ENCODE assay signal across 25 cellular contexts in the genomic region with DNA sequence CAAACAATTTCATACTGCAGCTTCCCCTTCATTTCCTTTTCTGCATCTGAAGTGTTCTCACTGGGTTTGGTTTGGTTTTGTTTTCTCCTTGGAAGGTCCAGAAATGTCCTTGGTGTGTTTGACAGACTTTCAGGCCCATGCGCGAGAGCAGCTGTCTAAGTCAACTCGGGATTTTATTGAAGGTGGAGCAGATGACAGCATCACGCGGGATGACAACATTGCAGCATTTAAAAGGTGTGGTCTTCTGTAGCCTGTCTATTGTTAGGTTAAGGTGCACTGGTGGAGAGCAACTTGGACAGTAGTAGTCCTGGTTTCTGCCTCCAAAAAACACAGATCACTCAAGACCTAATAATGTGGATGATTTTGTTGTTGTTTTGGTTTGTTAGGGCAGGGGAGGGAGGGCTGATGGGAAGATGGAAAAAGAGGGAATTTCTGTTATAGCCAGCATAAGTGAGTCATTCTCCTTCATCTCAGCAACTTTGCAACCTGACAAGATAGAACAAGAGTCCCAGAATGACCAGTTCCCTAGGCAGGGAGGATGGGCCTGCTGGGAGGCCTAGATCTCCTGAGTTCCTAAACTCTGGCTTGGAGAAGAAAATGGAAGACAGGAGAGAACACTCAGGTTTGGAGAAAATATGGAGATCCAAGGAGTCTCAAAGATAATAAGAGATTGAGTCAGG. TPM values are rescaled to one million over a fixed set of nuclear protein-coding genes. Genes with fewer than 3 reads are reported as not detected.
A peak's percentile ranks its signal among the peaks of the same experiment; 100 is the strongest.
DNase-seq lines count a peak whose midpoint lies in the region; ATAC-seq and TF ChIP-seq lines count a peak whose summit lies in the region.
"Had no signal": no experiment of that assay in that cellular context is flagged by ENCODE, and none has a peak within 500 bp of the region (broad histone marks: within the 10 kb centered on the region; RNA-seq: fewer than 3 reads in every experiment).

No MANE protein-coding gene starts in this region.

- H2AFZ ChIP-seq in mammary epithelial cell (ENCODE audit: low read depth, low read length) (no peak overlapping the region), hepatocyte (no peak overlapping the region)
- H2AFZ ChIP-seq: GM23248 had no signal

- no peak overlapping the region for H3K4me3 ChIP-seq in mammary epithelial cell (replicated peaks in 1 of 3; ENCODE audit: insufficient read depth in 1 of 3, low read depth in 2 of 3, low read length in 3 of 3)
- no peak overlapping the region for H3K4me3 ChIP-seq in breast epithelium
- no peak overlapping the region for H3K4me3 ChIP-seq in epithelial cell of esophagus (ENCODE audit: low read length)
- no peak overlapping the region for H3K4me3 ChIP-seq in mucosa of descending colon
- no peak overlapping the region for H3K4me3 ChIP-seq in hepatocyte
- H3K4me3 ChIP-seq: BLaER1 treated with 17β-estradiol and CSF1 and Interleukin-3, amounts not matched to agents 10 nM and 100 nM; GM12878; GM23248 had no signal

- no peak overlapping the region for H3K9ac ChIP-seq in mammary epithelial cell (ENCODE audit: insufficient read depth, low read length)
- H3K9ac ChIP-seq: BLaER1 treated with 17β-estradiol and CSF1 and Interleukin-3, amounts not matched to agents 10 nM and 100 nM; GM23248 had no signal

- H3K27ac ChIP-seq in mammary epithelial cell (ENCODE audit: insufficient read depth, low read depth, low read length) (no peak overlapping the region), breast epithelium (no peak overlapping the region), hepatocyte (no peak overlapping the region)
- H3K27ac ChIP-seq: 22Rv1; BLaER1 treated with 17β-estradiol and CSF1 and Interleukin-3, amounts not matched to agents 10 nM and 100 nM; GM23248 had no signal

- CTCF ChIA-PET in mammary epithelial cell (lab: Charles Lee; ENCODE audit: low non-redundant PET) = no interaction called here

- 88% methylated on average over 5 of the region's 5 CpGs for WGBS in mammary epithelial cell (ENCODE audit: low coverage, missing lambda C conversion rate)
- 97% methylated on average over 5 of the region's 5 CpGs for WGBS in hepatocyte (ENCODE audit: low lambda C conversion rate, missing lambda C conversion rate)

- H3K79me2 ChIP-seq in mammary epithelial cell (ENCODE audit: insufficient read depth, low read length) (no peaks in the 10 kb centered on the region), hepatocyte (no peaks in the 10 kb centered on the region)

- H4K20me1 ChIP-seq in mammary epithelial cell (ENCODE audit: insufficient read depth, low read length) (no peaks in the 10 kb centered on the region), hepatocyte (ENCODE audit: insufficient read depth, poor library complexity, severe bottlenecking) (no peaks in the 10 kb centered on the region)
- H4K20me1 ChIP-seq: BLaER1 treated with 17β-estradiol and CSF1 and Interleukin-3, amounts not matched to agents 10 nM and 100 nM had no signal

- no TSS peak for BruUV-seq in mammary epithelial cell (replicated peaks; lab: Mats Ljungman, UMichigan)

- in situ Hi-C loops in mammary epithelial cell (cut with MboI; ENCODE audit: low sequenced_read_pairs in 2 of 2) = no loop called here

- H3K9me3 ChIP-seq in mammary epithelial cell (replicated peaks; ENCODE audit: insufficient read depth, low read length) = no peaks in the 10 kb centered on the region
- H3K9me3 ChIP-seq in breast epithelium = no peaks in the 10 kb centered on the region
- no peaks in the 10 kb centered on the region for H3K9me3 ChIP-seq in mucosa of descending colon
- H3K9me3 ChIP-seq in hepatocyte (ENCODE audit: low read depth) = no peaks in the 10 kb centered on the region
- H3K9me3 ChIP-seq: BE2C; BLaER1 treated with 17β-estradiol and CSF1 and Interleukin-3, amounts not matched to agents 10 nM and 100 nM had no signal

- intact Hi-C loops in mammary epithelial cell (cut with micrococcal nuclease) (no loop called here), breast epithelium (cut with DNase I; ENCODE audit: low total_unique reads) (no loop called here), left colon (cut with DNase I, micrococcal nuclease) (no loop called here), mucosa of descending colon (cut with DNase I, micrococcal nuclease) (no loop called here)

- dilution Hi-C loops in mammary epithelial cell (cut with HindIII; ENCODE audit: low sequenced_read_pairs) = no loop called here

- no peaks in the 10 kb centered on the region for H3K9me2 ChIP-seq in hepatocyte (replicated peaks; ENCODE audit: insufficient read depth)

- H3K36me3 ChIP-seq in mammary epithelial cell (ENCODE audit: insufficient read depth, low read length) = no peaks in the 10 kb centered on the region
- no peaks in the 10 kb centered on the region for H3K36me3 ChIP-seq in breast epithelium
- no peaks in the 10 kb centered on the region for H3K36me3 ChIP-seq in mucosa of descending colon (ENCODE audit: low read depth)
- no peaks in the 10 kb centered on the region for H3K36me3 ChIP-seq in hepatocyte (replicated peaks; ENCODE audit: insufficient read depth, low read depth)
- H3K36me3 ChIP-seq: BE2C; BLaER1 treated with 17β-estradiol and CSF1 and Interleukin-3, amounts not matched to agents 10 nM and 100 nM had no signal

- H3K4me2 ChIP-seq in mammary epithelial cell (ENCODE audit: insufficient read depth, low read depth, low read length) = no peak overlapping the region
- H3K4me2 ChIP-seq in hepatocyte = no peak overlapping the region
- H3K4me2 ChIP-seq: BLaER1 treated with 17β-estradiol and CSF1 and Interleukin-3, amounts not matched to agents 10 nM and 100 nM had no signal

- peak; percentile 37 for DNase-seq in mammary epithelial cell
- no peak for DNase-seq in breast epithelium (ENCODE audit: low spot score in 2 of 2)
- peak; percentile 55 for DNase-seq in epithelial cell of esophagus (ENCODE audit: low read depth)
- DNase-seq in left colon = no peak
- DNase-seq in mucosa of descending colon = no peak
- no peak for DNase-seq in NCI-H2171 (lab: John Stamatoyannopoulos, UW)
- DNase-seq in RKO (ENCODE audit: low spot score) = no peak
- DNase-seq in hepatocyte (ENCODE audit: low spot score) = no peak
- DNase-seq: AML-193; BE2C; CD4-positive, alpha-beta T cell; CD8-positive, alpha-beta memory T cell; DMS 273 treated with DMSO at 0.1 percent for 48 hours; DMS79; EL; GDM1; GM23248; H7; HCEC 1CT had no signal

- no peaks in the 10 kb centered on the region for H3K27me3 ChIP-seq in mammary epithelial cell (ENCODE audit: insufficient read depth, low read length)
- H3K27me3 ChIP-seq in breast epithelium = no peaks in the 10 kb centered on the region
- H3K27me3 ChIP-seq in hepatocyte = no peaks in the 10 kb centered on the region
- H3K27me3 ChIP-seq: BE2C; BLaER1 treated with 17β-estradiol and CSF1 and Interleukin-3, amounts not matched to agents 10 nM and 100 nM had no signal

- ATAC-seq in left colon (peak; percentile 84), mucosa of descending colon (peak; percentile 65)
- ATAC-seq: GM12878 had no signal

- TF ChIP-seq POLR2A in breast epithelium (IDR thresholded peaks at IDR 0.05) = no peak

- no peak for TF ChIP-seq CTCF in mammary epithelial cell (conservative IDR thresholded peaks at IDR 0.05 in 1 of 2, IDR thresholded peaks at IDR 0.05 in 1 of 2; ENCODE audit: extremely low read depth in 1 of 2, insufficient read depth in 1 of 2, low read depth in 1 of 2, low read length in 2 of 2)
- TF ChIP-seq CTCF in breast epithelium (IDR thresholded peaks at IDR 0.05) = no peak
- TF ChIP-seq CTCF in epithelial cell of esophagus (IDR thresholded peaks at IDR 0.05; ENCODE audit: insufficient read depth, low read depth, low read length, missing control alignments) = no peak
- no peak for TF ChIP-seq CTCF in mucosa of descending colon (IDR thresholded peaks at IDR 0.05)
- no peak for TF ChIP-seq CTCF in hepatocyte (IDR thresholded peaks at IDR 0.05; ENCODE audit: poor library complexity)

- H3K4me1 ChIP-seq in mammary epithelial cell (ENCODE audit: insufficient read depth, low read length) = peaks cover 7% of the 10 kb centered on the region
- no peaks in the 10 kb centered on the region for H3K4me1 ChIP-seq in breast epithelium
- no peaks in the 10 kb centered on the region for H3K4me1 ChIP-seq in mucosa of descending colon (ENCODE audit: low read depth)
- peaks cover 7% of the 10 kb centered on the region for H3K4me1 ChIP-seq in hepatocyte (ENCODE audit: insufficient read depth)
- H3K4me1 ChIP-seq: BE2C; BLaER1 treated with 17β-estradiol and CSF1 and Interleukin-3, amounts not matched to agents 10 nM and 100 nM had no signal

RNA-seq across cellular contexts. Expression of a gene that starts 12.5 kb away (rescaled TPM):
- total RNA-seq in mammary epithelial cell (not detected), breast epithelium (under 1 TPM in 1 of 3 donors, not detected in 2; 0.66 TPM), left colon (not detected), mucosa of descending colon (not detected), hepatocyte (14.2 and 16.6 TPM in 2 replicates)
- polyA plus RNA-seq in mammary epithelial cell (not detected), hepatocyte (5.7 and 14.2 TPM in 2 replicates)
- not detected for polyA minus RNA-seq in mammary epithelial cell
- total RNA-seq: CD4-positive, alpha-beta T cell; CD8-positive, alpha-beta memory T cell; GM12878; GM23248; H1 had no signal
- polyA plus RNA-seq: AG04450; CD14-positive monocyte; CD8-positive, alpha-beta memory T cell; GM12878; GM23248; H1 had no signal

RNA-seq across cellular contexts. Expression of a gene that starts 33.8 kb away (rescaled TPM):
- total RNA-seq in mammary epithelial cell (not detected), breast epithelium (not detected), left colon (10 to 100 TPM in 1 of 2 donors, 1 to 10 TPM in 1; 3.2 to 16.6 TPM), mucosa of descending colon (10 to 100 TPM in 1 of 3 donors, 1 to 10 TPM in 2; 2.3 to 14.7 (median 4.1) TPM), hepatocyte (3.4 and 7.3 TPM in 2 replicates)
- polyA plus RNA-seq in mammary epithelial cell (not detected), hepatocyte (2.2 and 4.6 TPM in 2 replicates)
- polyA minus RNA-seq in mammary epithelial cell = not detected
- total RNA-seq: CD4-positive, alpha-beta T cell; CD8-positive, alpha-beta memory T cell; GM23248; H1 had no signal
- polyA plus RNA-seq: AG04450; CD14-positive monocyte; CD8-positive, alpha-beta memory T cell; GM12878; GM23248; H1 had no signal

Comparison
In these comparisons a context has a peak if more than half of its experiments do, and no peak if none do; other contexts are left out.
1. DNase-seq: peak in mammary epithelial cell (single experiment) and epithelial cell of esophagus (single experiment); none in breast epithelium (0 of 2), left colon (0 of 2), mucosa of descending colon (0 of 3), NCI-H2171 (single experiment), RKO (single experiment) and hepatocyte (single experiment).